1 cellular context compared by ENCODE assay signal in the genomic region with DNA sequence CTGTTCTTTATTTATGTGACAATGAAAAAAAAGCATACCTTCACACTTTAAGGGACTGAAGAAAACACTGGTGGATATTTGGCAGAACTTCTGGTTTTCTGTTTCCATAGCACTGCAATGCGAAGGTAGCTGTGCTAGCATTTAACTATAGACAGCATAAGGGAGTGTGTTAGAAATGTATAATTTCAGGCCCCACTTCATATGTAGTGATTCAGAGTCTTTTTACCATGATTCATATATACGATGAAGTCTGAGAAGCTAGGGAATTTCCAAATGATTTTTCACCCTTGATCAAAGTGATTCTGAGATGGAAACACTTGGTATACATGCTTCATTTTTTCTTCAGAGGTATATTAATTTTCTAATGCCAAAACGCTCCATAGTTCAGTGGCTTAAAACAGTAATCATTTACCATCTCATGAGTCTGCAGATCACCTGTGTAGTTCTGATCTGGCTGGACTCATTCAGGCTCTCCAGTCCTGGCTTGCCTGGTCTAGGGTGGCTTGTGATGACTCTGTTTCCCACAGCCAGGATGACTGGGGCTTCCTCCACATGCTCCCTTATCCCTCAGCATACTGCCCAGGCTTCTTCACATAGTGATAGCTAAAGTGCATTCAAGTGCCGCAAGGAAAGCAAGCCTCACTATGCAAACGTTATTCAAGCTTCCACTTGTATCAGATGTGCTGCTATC.
TF ChIP-seq lines count a peak whose summit lies in the region.

No MANE protein-coding gene starts in this region.

TF ChIP-seq in GM23338, 12 proteins besides CTCF, POLR2A, EP300 and RAD21:
- TF ChIP-seq CREB1 (CRISPR knock-in tag; IDR thresholded peaks at IDR 0.05; ENCODE audit: low read depth) (no peak), POLR2AphosphoS5 (IDR thresholded peaks at IDR 0.05; ENCODE audit: low read depth) (no peak), JUNB (IDR thresholded peaks at IDR 0.05; ENCODE audit: unreplicated experiment) (no peak), ZNF462 (CRISPR knock-in tag; IDR thresholded peaks at IDR 0.05) (no peak), ZNF114 (CRISPR knock-in tag; IDR thresholded peaks at IDR 0.05) (no peak)
- TF ChIP-seq, protein P1, sequence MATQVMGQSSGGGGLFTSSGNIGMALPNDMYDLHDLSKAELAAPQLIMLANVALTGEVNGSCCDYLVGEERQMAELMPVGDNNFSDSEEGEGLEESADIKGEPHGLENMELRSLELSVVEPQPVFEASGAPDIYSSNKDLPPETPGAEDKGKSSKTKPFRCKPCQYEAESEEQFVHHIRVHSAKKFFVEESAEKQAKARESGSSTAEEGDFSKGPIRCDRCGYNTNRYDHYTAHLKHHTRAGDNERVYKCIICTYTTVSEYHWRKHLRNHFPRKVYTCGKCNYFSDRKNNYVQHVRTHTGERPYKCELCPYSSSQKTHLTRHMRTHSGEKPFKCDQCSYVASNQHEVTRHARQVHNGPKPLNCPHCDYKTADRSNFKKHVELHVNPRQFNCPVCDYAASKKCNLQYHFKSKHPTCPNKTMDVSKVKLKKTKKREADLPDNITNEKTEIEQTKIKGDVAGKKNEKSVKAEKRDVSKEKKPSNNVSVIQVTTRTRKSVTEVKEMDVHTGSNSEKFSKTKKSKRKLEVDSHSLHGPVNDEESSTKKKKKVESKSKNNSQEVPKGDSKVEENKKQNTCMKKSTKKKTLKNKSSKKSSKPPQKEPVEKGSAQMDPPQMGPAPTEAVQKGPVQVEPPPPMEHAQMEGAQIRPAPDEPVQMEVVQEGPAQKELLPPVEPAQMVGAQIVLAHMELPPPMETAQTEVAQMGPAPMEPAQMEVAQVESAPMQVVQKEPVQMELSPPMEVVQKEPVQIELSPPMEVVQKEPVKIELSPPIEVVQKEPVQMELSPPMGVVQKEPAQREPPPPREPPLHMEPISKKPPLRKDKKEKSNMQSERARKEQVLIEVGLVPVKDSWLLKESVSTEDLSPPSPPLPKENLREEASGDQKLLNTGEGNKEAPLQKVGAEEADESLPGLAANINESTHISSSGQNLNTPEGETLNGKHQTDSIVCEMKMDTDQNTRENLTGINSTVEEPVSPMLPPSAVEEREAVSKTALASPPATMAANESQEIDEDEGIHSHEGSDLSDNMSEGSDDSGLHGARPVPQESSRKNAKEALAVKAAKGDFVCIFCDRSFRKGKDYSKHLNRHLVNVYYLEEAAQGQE (IDR thresholded peaks at IDR 0.05; ENCODE audit: unreplicated experiment): no peak
